ENCODE assay signal across 19 cellular contexts in genomic region chr2:56337342-56337741, GRCh38.
A peak's percentile ranks its signal among the peaks of the same experiment; 100 is the strongest.
DNase-seq lines count a peak whose midpoint lies in the region; ATAC-seq and TF ChIP-seq lines count a peak whose summit lies in the region.
"Had no signal": no experiment of that assay in that cellular context is flagged by ENCODE, and none has a peak within 500 bp of the region (broad histone marks: within the 10 kb centered on the region; RNA-seq: fewer than 3 reads in every experiment).

No MANE protein-coding gene starts in this region.

- TF ChIP-seq CTCF in GM23338 (conservative IDR thresholded peaks at IDR 0.05; ENCODE audit: low read depth in 2 of 2) = no peak
- TF ChIP-seq CTCF in right lobe of liver (IDR thresholded peaks at IDR 0.05) = no peak

- H2AFZ ChIP-seq in GM23338 = no peak overlapping the region
- H2AFZ ChIP-seq: GM23248 had no signal

- 0 out of 2 replicates have a peak, but pooled peaks cover 3% of the 10 kb centered on the region for H3K9me2 ChIP-seq in GM23338 (ENCODE audit: insufficient read depth)

- H3K36me3 Mint-ChIP-seq in GM23338 (ENCODE audit: low read depth) = no peaks in the 10 kb centered on the region
- H3K36me3 Mint-ChIP-seq: activated naive CD4-positive, alpha-beta T cell treated with anti-CD3 and anti-CD28 coated beads, Interleukin-2, amount 10 ng/mL, durations not matched to agents 7 days and 5 days had no signal

- 27% methylated on average over 3 of the region's 3 CpGs for WGBS in right lobe of liver (ENCODE audit: insufficient coverage, low coverage, low lambda C conversion rate, missing lambda C conversion rate)

- no peaks in the 10 kb centered on the region for H3K9me3 Mint-ChIP-seq in GM23338
- H3K9me3 Mint-ChIP-seq: activated CD4-positive, alpha-beta T cell treated with anti-CD3 and anti-CD28 coated beads, Interleukin-2, amount 10 ng/mL, durations not matched to agents 7 days and 5 days had no signal

- H3K9me3 ChIP-seq in right lobe of liver = no peaks in the 10 kb centered on the region
- H3K9me3 ChIP-seq: esophagus squamous epithelium, heart left ventricle had no signal

- H3K79me2 ChIP-seq in GM23338 (replicated peaks; ENCODE audit: insufficient read depth) = no peaks in the 10 kb centered on the region

- H3K4me1 ChIP-seq in GM23338 (ENCODE audit: insufficient read depth) (peaks cover 62% of the 10 kb centered on the region), right lobe of liver (no peaks in the 10 kb centered on the region)
- H3K4me1 ChIP-seq: esophagus squamous epithelium had no signal

- TF ChIP-seq POLR2A in right lobe of liver (IDR thresholded peaks at IDR 0.05) = no peak

- intact Hi-C loops in right lobe of liver (cut with DNase I) = no loop called here

- no peak overlapping the region for H3K4me3 Mint-ChIP-seq in GM23338
- H3K4me3 Mint-ChIP-seq: activated CD4-positive, alpha-beta T cell treated with anti-CD3 and anti-CD28 coated beads, Interleukin-2, amount 10 ng/mL, durations not matched to agents 7 days and 5 days; activated naive CD4-positive, alpha-beta T cell treated with anti-CD3 and anti-CD28 coated beads, Interleukin-2, amount 10 ng/mL, durations not matched to agents 7 days and 5 days had no signal

- H3K4me3 ChIP-seq in GM23338 = no peak overlapping the region
- no peak overlapping the region for H3K4me3 ChIP-seq in right lobe of liver
- H3K4me3 ChIP-seq: esophagus squamous epithelium, GM23248, heart left ventricle had no signal

- 0 out of 2 replicates have a peak overlapping the region, but pooled peaks have one; percentile 35 for H3K4me2 ChIP-seq in GM23338

- H3K36me3 ChIP-seq in GM23338 (ENCODE audit: insufficient read depth) = no peaks in the 10 kb centered on the region
- H3K36me3 ChIP-seq in right lobe of liver = no peaks in the 10 kb centered on the region
- H3K36me3 ChIP-seq: esophagus squamous epithelium, heart left ventricle had no signal

- no peaks in the 10 kb centered on the region for H3F3A ChIP-seq in GM23338 (replicated peaks; ENCODE audit: low read depth)

- ATAC-seq in GM23338 = no peak
- ATAC-seq in right lobe of liver = peak; percentile 40 to 68 (median 52)
- ATAC-seq in HG03439 (IDR thresholded peaks at IDR 0.05; ENCODE audit: unreplicated experiment) = no peak
- no peak for ATAC-seq in HG02981 (IDR thresholded peaks at IDR 0.05; ENCODE audit: unreplicated experiment)
- ATAC-seq: sciatic nerve had no signal

- H4K20me1 ChIP-seq in GM23338 (replicated peaks; ENCODE audit: insufficient read depth) = no peaks in the 10 kb centered on the region

- H3K27me3 ChIP-seq in GM23338 (ENCODE audit: insufficient read depth) = no peaks in the 10 kb centered on the region
- H3K27me3 ChIP-seq in right lobe of liver = no peaks in the 10 kb centered on the region
- H3K27me3 ChIP-seq: esophagus squamous epithelium, heart left ventricle had no signal

- DNase-seq in GM23338 (ENCODE audit: low spot score) = no peak
- DNase-seq in NCI-H146 treated with DMSO at 0.1 percent for 48 hours (lab: John Stamatoyannopoulos, UW; ENCODE audit: unreplicated experiment) = peak; percentile 23
- peak; percentile 45 for DNase-seq in NCI-H748 treated with DMSO at 0.1 percent for 48 hours (lab: John Stamatoyannopoulos, UW)
- no peak for DNase-seq in right lobe of liver
- DNase-seq in hypothalamus (lab: John Stamatoyannopoulos, UW) = no peak
- DNase-seq in activated CD4-positive, alpha-beta T cell treated with anti-CD3 and anti-CD28 coated beads, Interleukin-2, amount 50 U/mL, for 1 hour = no peak
- DNase-seq: activated CD4-positive, alpha-beta T cell treated with anti-CD3 and anti-CD28 coated beads, Interleukin-2, amount 10 ng/mL, durations not matched to agents 7 days and 5 days; activated naive CD4-positive, alpha-beta T cell treated with anti-CD3 and anti-CD28 coated beads, Interleukin-2, amount 10 ng/mL, durations not matched to agents 7 days and 5 days; activated T-cell treated with anti-CD3 and anti-CD28 coated beads for 4 hours; esophagus squamous epithelium; GM23248; heart left ventricle; IMR-90; kidney; nucleus accumbens; Right ventricle myocardium superior had no signal

- H3K4me1 Mint-ChIP-seq in GM23338 = peaks cover 38% of the 10 kb centered on the region
- H3K4me1 Mint-ChIP-seq: activated CD4-positive, alpha-beta T cell treated with anti-CD3 and anti-CD28 coated beads, Interleukin-2, amount 10 ng/mL, durations not matched to agents 7 days and 5 days; activated naive CD4-positive, alpha-beta T cell treated with anti-CD3 and anti-CD28 coated beads, Interleukin-2, amount 10 ng/mL, durations not matched to agents 7 days and 5 days had no signal

- peak overlapping the region; percentile 55; the same call in 1 of the 2 replicates for H3K27ac Mint-ChIP-seq in GM23338
- H3K27ac Mint-ChIP-seq: activated CD4-positive, alpha-beta T cell treated with anti-CD3 and anti-CD28 coated beads, Interleukin-2, amount 10 ng/mL, durations not matched to agents 7 days and 5 days; activated naive CD4-positive, alpha-beta T cell treated with anti-CD3 and anti-CD28 coated beads, Interleukin-2, amount 10 ng/mL, durations not matched to agents 7 days and 5 days had no signal

- H3K27me3 Mint-ChIP-seq in GM23338 (ENCODE audit: insufficient read depth, low read depth, poor library complexity) = no peaks in the 10 kb centered on the region
- H3K27me3 Mint-ChIP-seq: activated CD4-positive, alpha-beta T cell treated with anti-CD3 and anti-CD28 coated beads, Interleukin-2, amount 10 ng/mL, durations not matched to agents 7 days and 5 days; activated naive CD4-positive, alpha-beta T cell treated with anti-CD3 and anti-CD28 coated beads, Interleukin-2, amount 10 ng/mL, durations not matched to agents 7 days and 5 days had no signal

- H3K27ac ChIP-seq in GM23338 (ENCODE audit: low read depth) (peak overlapping the region; percentile 29; the same call in 1 of the 2 replicates), right lobe of liver (no peak overlapping the region)
- H3K27ac ChIP-seq: esophagus squamous epithelium, GM23248 had no signal

TF ChIP-seq in GM23338, 12 proteins besides CTCF, POLR2A, EP300 and RAD21:
- TF ChIP-seq REST (IDR thresholded peaks at IDR 0.05; ENCODE audit: unreplicated experiment) (no peak), ZNF114 (CRISPR knock-in tag; IDR thresholded peaks at IDR 0.05) (no peak), EZH2 (IDR thresholded peaks at IDR 0.05; ENCODE audit: low read depth, unreplicated experiment) (no peak)

Comparison
In these comparisons a context has a peak if more than half of its experiments do, and no peak if none do; other contexts are left out.
1. ATAC-seq: peak in right lobe of liver (4 of 4); none in GM23338 (single experiment), HG03439 (single experiment) and HG02981 (single experiment).
2. DNase-seq: peak in NCI-H146 treated with DMSO at 0.1 percent for 48 hours (single experiment) and NCI-H748 treated with DMSO at 0.1 percent for 48 hours (single experiment); none in GM23338 (single experiment), right lobe of liver (0 of 3), hypothalamus (0 of 51) and activated CD4-positive, alpha-beta T cell treated with anti-CD3 and anti-CD28 coated beads, Interleukin-2, amount 50 U/mL, for 1 hour (single experiment).